Comparison of ENCODE assay signal across 10 cellular contexts in the genomic region with DNA sequence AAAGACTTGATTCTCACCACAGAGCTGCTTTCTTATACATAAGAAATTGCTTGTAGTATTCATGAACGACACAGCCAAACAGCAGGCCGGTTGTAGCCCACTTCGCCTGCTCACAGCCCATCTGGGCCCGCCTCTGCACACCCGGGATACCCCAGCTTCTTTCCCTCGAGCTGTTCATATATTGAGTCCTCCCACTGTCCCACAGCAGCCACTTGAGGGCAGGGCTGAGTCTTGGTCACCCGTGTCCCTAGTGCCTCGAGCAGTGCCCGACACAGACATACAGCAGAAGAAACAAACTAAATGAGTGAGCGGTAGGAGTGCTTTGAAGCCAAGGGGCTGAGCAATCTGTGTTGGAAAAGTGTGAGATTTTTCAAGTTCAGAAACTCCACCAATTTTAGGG.
DNase-seq lines count a peak whose midpoint lies in the region; ATAC-seq and TF ChIP-seq lines count a peak whose summit lies in the region.
"Had no signal": no experiment of that assay in that cellular context is flagged by ENCODE, and none has a peak within 500 bp of the region (broad histone marks: within the 10 kb centered on the region; RNA-seq: fewer than 3 reads in every experiment).

No MANE protein-coding gene starts in this region.

- peaks cover 1% of the 10 kb centered on the region for H3K36me3 ChIP-seq in BJ (ENCODE audit: control insufficient read depth, insufficient read depth, low read length)
- no peaks in the 10 kb centered on the region for H3K36me3 ChIP-seq in MG63
- H3K36me3 ChIP-seq in mucosa of descending colon (ENCODE audit: low read depth): no peaks in the 10 kb centered on the region

- H3K27me3 ChIP-seq in BJ (ENCODE audit: control insufficient read depth, insufficient read depth, low read length) (no peaks in the 10 kb centered on the region), MG63 (no peaks in the 10 kb centered on the region)

- DNase-seq in BJ (ENCODE audit: low read depth) (no peak), MG63 (peak; percentile 23), epithelial cell of esophagus (ENCODE audit: low read depth) (peak; percentile 26), mucosa of descending colon (peak in 1 of 3 donors; percentile 25), C1 segment of cervical spinal cord (lab: John Stamatoyannopoulos, UW) (no peak)
- no peak for DNase-seq in stimulated activated CD4-positive, alpha-beta T cell treated with anti-CD3 and anti-CD28 coated beads, Interleukin-4, amount 100 ng/mL, for 4 hours
- DNase-seq: Kasumi-1, T1000 had no signal

- no peak overlapping the region for H3K4me3 ChIP-seq in BJ (ENCODE audit: low read depth, low read length)
- H3K4me3 ChIP-seq in MG63: no peak overlapping the region
- H3K4me3 ChIP-seq in epithelial cell of esophagus (ENCODE audit: low read length): no peak overlapping the region
- no peak overlapping the region for H3K4me3 ChIP-seq in mucosa of descending colon

- H3K9me3 ChIP-seq in MG63 (no peaks in the 10 kb centered on the region), mucosa of descending colon (no peaks in the 10 kb centered on the region)

- CTCF ChIA-PET in BJ (lab: Yijun Ruan, JAX): interaction anchor here (0.6 kb wide), 1 partner anchor 26 kb away, joined by 4 read pairs; no protein-coding TSS in a partner anchor

- peak; percentile 14 for ATAC-seq in mucosa of descending colon
- no peak for ATAC-seq in HG03175 (IDR thresholded peaks at IDR 0.05; ENCODE audit: unreplicated experiment)
- ATAC-seq in HG03521 (IDR thresholded peaks at IDR 0.05; ENCODE audit: unreplicated experiment): no peak

- H3K4me1 ChIP-seq in mucosa of descending colon (ENCODE audit: low read depth): no peaks in the 10 kb centered on the region

- POLR2A ChIA-PET in BJ (lab: Charles Lee): no interaction called here

- intact Hi-C loops in mucosa of descending colon (cut with DNase I, micrococcal nuclease): no loop called here

- TF ChIP-seq CTCF in BJ (IDR thresholded peaks at IDR 0.05; ENCODE audit: insufficient read depth, low read depth, low read length): peak; percentile 31; the same call in 1 of the 2 replicates
- peak; percentile 43 for TF ChIP-seq CTCF in epithelial cell of esophagus (IDR thresholded peaks at IDR 0.05; ENCODE audit: insufficient read depth, low read depth, low read length, missing control alignments)
- TF ChIP-seq CTCF in mucosa of descending colon (IDR thresholded peaks at IDR 0.05): no peak

Comparison
In these comparisons a context has a peak if more than half of its experiments do, and no peak if none do; other contexts are left out.
1. DNase-seq: peak in MG63 (single experiment) and epithelial cell of esophagus (single experiment); none in BJ (single experiment), stimulated activated CD4-positive, alpha-beta T cell treated with anti-CD3 and anti-CD28 coated beads, Interleukin-4, amount 100 ng/mL, for 4 hours (0 of 2) and C1 segment of cervical spinal cord (0 of 14).